17 cellular contexts compared by ENCODE assay signal in the genomic region with DNA sequence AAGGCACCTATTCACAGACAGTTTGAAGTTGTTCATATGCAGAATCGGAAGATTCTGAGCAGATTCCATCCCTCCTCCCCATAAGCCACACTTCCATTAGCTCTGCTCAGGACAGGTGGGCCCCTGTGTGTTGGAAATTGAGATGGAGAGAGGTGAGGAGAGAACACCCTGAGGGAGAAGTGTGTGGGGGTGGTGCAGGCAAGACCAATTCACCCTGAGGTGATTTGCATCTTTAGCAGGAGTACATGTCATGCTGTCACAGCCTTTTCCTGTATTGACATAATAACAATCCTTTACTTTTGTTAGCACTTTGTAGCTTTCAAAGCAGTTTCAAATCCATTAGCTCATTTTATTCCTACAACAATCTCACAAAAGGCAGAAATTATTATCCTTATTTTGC.
DNase-seq lines count a peak whose midpoint lies in the region; ATAC-seq and TF ChIP-seq lines count a peak whose summit lies in the region.
"Had no signal": no experiment of that assay in that cellular context is flagged by ENCODE, and none has a peak within 500 bp of the region (broad histone marks: within the 10 kb centered on the region; RNA-seq: fewer than 3 reads in every experiment).

No MANE protein-coding gene starts in this region.

- no peak overlapping the region for H3K4me3 ChIP-seq in A673 (ENCODE audit: low read depth, low read length, poor library complexity, severe bottlenecking)
- no peak overlapping the region for H3K4me3 ChIP-seq in BLaER1 treated with 17β-estradiol and CSF1 and Interleukin-3, amounts not matched to agents 10 nM and 100 nM

- H3K4me3 Mint-ChIP-seq in WTC11, result no peak overlapping the region
- H3K4me3 Mint-ChIP-seq: CD8-positive, alpha-beta memory T cell; H9 had no signal

- no TSS peak for BruUV-seq in A673 (replicated peaks; lab: Mats Ljungman, UMichigan)

- H3K27ac ChIP-seq in A673 (ENCODE audit: low read depth, low read length, poor library complexity, severe bottlenecking), result peak overlapping the region; percentile 3
- no peak overlapping the region for H3K27ac ChIP-seq in BLaER1 treated with 17β-estradiol and CSF1 and Interleukin-3, amounts not matched to agents 10 nM and 100 nM

- H3K27me3 Mint-ChIP-seq in WTC11 (ENCODE audit: low read depth), result no peaks in the 10 kb centered on the region; the same call in 1 of the 2 replicates

- TF ChIP-seq CTCF in A673 (conservative IDR thresholded peaks at IDR 0.05; ENCODE audit: low read depth, low read length) (no peak), WTC11 (IDR thresholded peaks at IDR 0.05) (no peak)

- no peak overlapping the region; the same call in 1 of the 2 replicates for H3K27ac Mint-ChIP-seq in WTC11
- H3K27ac Mint-ChIP-seq: CD8-positive, alpha-beta memory T cell; H9 had no signal

- no peaks in the 10 kb centered on the region for H3K9me3 Mint-ChIP-seq in WTC11
- H3K9me3 Mint-ChIP-seq: CD8-positive, alpha-beta memory T cell; H9 had no signal

- no peak for DNase-seq in A673 (ENCODE audit: low spot score)
- DNase-seq in NCI-H345 treated with DMSO at 0.1 percent for 48 hours (lab: John Stamatoyannopoulos, UW; ENCODE audit: unreplicated experiment), result peak; percentile 15
- DNase-seq in WTC11 (ENCODE audit: low spot score), result no peak
- DNase-seq in activated naive CD4-positive, alpha-beta T cell (lab: John Stamatoyannopoulos, UW), result no peak
- DNase-seq in medulla oblongata (ENCODE audit: extremely low spot score), result no peak
- DNase-seq: ACHN; CD8-positive, alpha-beta memory T cell; COR-L47; DMS 273 treated with DMSO at 0.1 percent for 48 hours; DMS53; DND-41; EL; GOT3; H9; KG1 had no signal

- H3K9ac ChIP-seq in BLaER1 treated with 17β-estradiol and CSF1 and Interleukin-3, amounts not matched to agents 10 nM and 100 nM, result no peak overlapping the region

- H3K27me3 ChIP-seq in A673 (replicated peaks; ENCODE audit: insufficient read depth, low read depth, low read length, poor library complexity), result no peaks in the 10 kb centered on the region
- H3K27me3 ChIP-seq in BLaER1 treated with 17β-estradiol and CSF1 and Interleukin-3, amounts not matched to agents 10 nM and 100 nM, result no peaks in the 10 kb centered on the region; a peak in 1 of 22 replicates

- H3K4me1 ChIP-seq in A673 (ENCODE audit: insufficient read depth, low read length, poor library complexity, severe bottlenecking), result peaks cover 47% of the 10 kb centered on the region
- H3K4me1 ChIP-seq in BLaER1 treated with 17β-estradiol and CSF1 and Interleukin-3, amounts not matched to agents 10 nM and 100 nM, result peaks cover 17 to 40% (median 35%) of the 10 kb centered on the region in 10 experiments

- H3K36me3 ChIP-seq in A673 (ENCODE audit: insufficient read depth, low read length, poor library complexity, severe bottlenecking), result no peaks in the 10 kb centered on the region
- no peaks in the 10 kb centered on the region for H3K36me3 ChIP-seq in BLaER1 treated with 17β-estradiol and CSF1 and Interleukin-3, amounts not matched to agents 10 nM and 100 nM

- CTCF ChIA-PET in A673 (lab: Charles Lee), result no interaction called here
- CTCF ChIA-PET in WTC11 (lab: Charles Lee), result interaction anchor here (0.6 to 1.8 kb wide), 2 partner anchors 85 to 225 kb away, joined by 3 to 4 read pairs; no protein-coding TSS in a partner anchor

- no peaks in the 10 kb centered on the region for H3K9me3 ChIP-seq in A673 (ENCODE audit: low read depth, low read length, poor library complexity, severe bottlenecking)
- H3K9me3 ChIP-seq in BLaER1 treated with 17β-estradiol and CSF1 and Interleukin-3, amounts not matched to agents 10 nM and 100 nM (replicated peaks in 1 of 11), result no peaks in the 10 kb centered on the region; a peak in 1 of 22 replicates

- POLR2A ChIA-PET in A673 (lab: Charles Lee; ENCODE audit: low non-redundant PET), result no interaction called here
- POLR2A ChIA-PET in WTC11 (lab: Charles Lee), result no interaction called here

- ATAC-seq in WTC11 (peak; percentile 47), HG03175 (IDR thresholded peaks at IDR 0.05; ENCODE audit: unreplicated experiment) (no peak)

- peaks cover 52% of the 10 kb centered on the region for H3K4me1 Mint-ChIP-seq in WTC11
- H3K4me1 Mint-ChIP-seq: CD8-positive, alpha-beta memory T cell had no signal

- intact Hi-C loops in A673 (cut with micrococcal nuclease; ENCODE audit: unreplicated experiment), result no loop called here

- no peaks in the 10 kb centered on the region for H4K20me1 ChIP-seq in BLaER1 treated with 17β-estradiol and CSF1 and Interleukin-3, amounts not matched to agents 10 nM and 100 nM

- peak overlapping the region in 7 of 11 experiments; percentile 15 to 51 (median 34); a peak in 9 of 22 replicates for H3K4me2 ChIP-seq in BLaER1 treated with 17β-estradiol and CSF1 and Interleukin-3, amounts not matched to agents 10 nM and 100 nM

- H3K36me3 Mint-ChIP-seq in WTC11, result no peaks in the 10 kb centered on the region
- H3K36me3 Mint-ChIP-seq: CD8-positive, alpha-beta memory T cell had no signal

TF ChIP-seq in WTC11, 78 proteins besides CTCF, POLR2A, EP300 and RAD21 (continues in another document):
- TF ChIP-seq ZNF138 (CRISPR knock-in tag; conservative IDR thresholded peaks at IDR 0.05) (no peak), ZNF423 (CRISPR knock-in tag; IDR thresholded peaks at IDR 0.05) (no peak), RELA (CRISPR knock-in tag; IDR thresholded peaks at IDR 0.05; ENCODE audit: borderline replicate concordance) (no peak), ZNF671 (CRISPR knock-in tag; IDR thresholded peaks at IDR 0.05) (no peak), ESRRA (CRISPR knock-in tag; IDR thresholded peaks at IDR 0.05; ENCODE audit: borderline replicate concordance) (no peak), KAT7 (CRISPR knock-in tag; IDR thresholded peaks at IDR 0.05; ENCODE audit: borderline replicate concordance) (no peak)
- TF ChIP-seq, protein P1, sequence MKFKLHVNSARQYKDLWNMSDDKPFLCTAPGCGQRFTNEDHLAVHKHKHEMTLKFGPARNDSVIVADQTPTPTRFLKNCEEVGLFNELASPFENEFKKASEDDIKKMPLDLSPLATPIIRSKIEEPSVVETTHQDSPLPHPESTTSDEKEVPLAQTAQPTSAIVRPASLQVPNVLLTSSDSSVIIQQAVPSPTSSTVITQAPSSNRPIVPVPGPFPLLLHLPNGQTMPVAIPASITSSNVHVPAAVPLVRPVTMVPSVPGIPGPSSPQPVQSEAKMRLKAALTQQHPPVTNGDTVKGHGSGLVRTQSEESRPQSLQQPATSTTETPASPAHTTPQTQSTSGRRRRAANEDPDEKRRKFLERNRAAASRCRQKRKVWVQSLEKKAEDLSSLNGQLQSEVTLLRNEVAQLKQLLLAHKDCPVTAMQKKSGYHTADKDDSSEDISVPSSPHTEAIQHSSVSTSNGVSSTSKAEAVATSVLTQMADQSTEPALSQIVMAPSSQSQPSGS (CRISPR knock-in tag; IDR thresholded peaks at IDR 0.05; ENCODE audit: borderline replicate concordance, low read depth), result no peak
- TF ChIP-seq, protein P2, sequence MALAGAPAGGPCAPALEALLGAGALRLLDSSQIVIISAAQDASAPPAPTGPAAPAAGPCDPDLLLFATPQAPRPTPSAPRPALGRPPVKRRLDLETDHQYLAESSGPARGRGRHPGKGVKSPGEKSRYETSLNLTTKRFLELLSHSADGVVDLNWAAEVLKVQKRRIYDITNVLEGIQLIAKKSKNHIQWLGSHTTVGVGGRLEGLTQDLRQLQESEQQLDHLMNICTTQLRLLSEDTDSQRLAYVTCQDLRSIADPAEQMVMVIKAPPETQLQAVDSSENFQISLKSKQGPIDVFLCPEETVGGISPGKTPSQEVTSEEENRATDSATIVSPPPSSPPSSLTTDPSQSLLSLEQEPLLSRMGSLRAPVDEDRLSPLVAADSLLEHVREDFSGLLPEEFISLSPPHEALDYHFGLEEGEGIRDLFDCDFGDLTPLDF (CRISPR knock-in tag; IDR thresholded peaks at IDR 0.05), result no peak
- TF ChIP-seq, protein P3, sequence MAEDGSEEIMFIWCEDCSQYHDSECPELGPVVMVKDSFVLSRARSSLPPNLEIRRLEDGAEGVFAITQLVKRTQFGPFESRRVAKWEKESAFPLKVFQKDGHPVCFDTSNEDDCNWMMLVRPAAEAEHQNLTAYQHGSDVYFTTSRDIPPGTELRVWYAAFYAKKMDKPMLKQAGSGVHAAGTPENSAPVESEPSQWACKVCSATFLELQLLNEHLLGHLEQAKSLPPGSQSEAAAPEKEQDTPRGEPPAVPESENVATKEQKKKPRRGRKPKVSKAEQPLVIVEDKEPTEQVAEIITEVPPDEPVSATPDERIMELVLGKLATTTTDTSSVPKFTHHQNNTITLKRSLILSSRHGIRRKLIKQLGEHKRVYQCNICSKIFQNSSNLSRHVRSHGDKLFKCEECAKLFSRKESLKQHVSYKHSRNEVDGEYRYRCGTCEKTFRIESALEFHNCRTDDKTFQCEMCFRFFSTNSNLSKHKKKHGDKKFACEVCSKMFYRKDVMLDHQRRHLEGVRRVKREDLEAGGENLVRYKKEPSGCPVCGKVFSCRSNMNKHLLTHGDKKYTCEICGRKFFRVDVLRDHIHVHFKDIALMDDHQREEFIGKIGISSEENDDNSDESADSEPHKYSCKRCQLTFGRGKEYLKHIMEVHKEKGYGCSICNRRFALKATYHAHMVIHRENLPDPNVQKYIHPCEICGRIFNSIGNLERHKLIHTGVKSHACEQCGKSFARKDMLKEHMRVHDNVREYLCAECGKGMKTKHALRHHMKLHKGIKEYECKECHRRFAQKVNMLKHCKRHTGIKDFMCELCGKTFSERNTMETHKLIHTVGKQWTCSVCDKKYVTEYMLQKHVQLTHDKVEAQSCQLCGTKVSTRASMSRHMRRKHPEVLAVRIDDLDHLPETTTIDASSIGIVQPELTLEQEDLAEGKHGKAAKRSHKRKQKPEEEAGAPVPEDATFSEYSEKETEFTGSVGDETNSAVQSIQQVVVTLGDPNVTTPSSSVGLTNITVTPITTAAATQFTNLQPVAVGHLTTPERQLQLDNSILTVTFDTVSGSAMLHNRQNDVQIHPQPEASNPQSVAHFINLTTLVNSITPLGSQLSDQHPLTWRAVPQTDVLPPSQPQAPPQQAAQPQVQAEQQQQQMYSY (CRISPR knock-in tag; IDR thresholded peaks at IDR 0.05), result no peak
- TF ChIP-seq, protein P4, sequence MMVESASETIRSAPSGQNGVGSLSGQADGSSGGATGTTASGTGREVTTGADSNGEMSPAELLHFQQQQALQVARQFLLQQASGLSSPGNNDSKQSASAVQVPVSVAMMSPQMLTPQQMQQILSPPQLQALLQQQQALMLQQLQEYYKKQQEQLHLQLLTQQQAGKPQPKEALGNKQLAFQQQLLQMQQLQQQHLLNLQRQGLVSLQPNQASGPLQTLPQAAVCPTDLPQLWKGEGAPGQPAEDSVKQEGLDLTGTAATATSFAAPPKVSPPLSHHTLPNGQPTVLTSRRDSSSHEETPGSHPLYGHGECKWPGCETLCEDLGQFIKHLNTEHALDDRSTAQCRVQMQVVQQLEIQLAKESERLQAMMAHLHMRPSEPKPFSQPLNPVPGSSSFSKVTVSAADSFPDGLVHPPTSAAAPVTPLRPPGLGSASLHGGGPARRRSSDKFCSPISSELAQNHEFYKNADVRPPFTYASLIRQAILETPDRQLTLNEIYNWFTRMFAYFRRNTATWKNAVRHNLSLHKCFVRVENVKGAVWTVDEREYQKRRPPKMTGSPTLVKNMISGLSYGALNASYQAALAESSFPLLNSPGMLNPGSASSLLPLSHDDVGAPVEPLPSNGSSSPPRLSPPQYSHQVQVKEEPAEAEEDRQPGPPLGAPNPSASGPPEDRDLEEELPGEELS (CRISPR knock-in tag; IDR thresholded peaks at IDR 0.05), result no peak
